In genomic region chr12:68609955-68610434, GRCh38 we compare ENCODE assay signal across 8 cellular contexts. TPM values are rescaled to one million over a fixed set of nuclear protein-coding genes. Genes with fewer than 3 reads are reported as not detected.
DNase-seq lines count a peak whose midpoint lies in the region; ATAC-seq and TF ChIP-seq lines count a peak whose summit lies in the region.

No MANE protein-coding gene starts in this region.

- H3K4me1 Mint-ChIP-seq in activated B cell treated with CpG ODN at 0.5 μM for 24 hours, result peaks cover 43% of the 10 kb centered on the region
- H3K4me1 Mint-ChIP-seq in glutamatergic neuron (ENCODE audit: low read depth, unreplicated experiment), result peaks cover 18% of the 10 kb centered on the region

- CTCF ChIA-PET in AG04449 (lab: Yijun Ruan, JAX), result interaction anchor here (0.8 to 2.8 kb wide), 4 partner anchors 12 to 260 kb away, joined by 3 to 8 read pairs (median 4); no protein-coding TSS in a partner anchor
- CTCF ChIA-PET in HEK293T (lab: Yijun Ruan, JAX), result no interaction called here
- CTCF ChIA-PET in activated B cell treated with CpG ODN at 0.5 μM for 24 hours (lab: Charles Lee), result interaction anchor here (1.7 kb wide), 1 partner anchor 251 kb away, joined by 11 read pairs; no protein-coding TSS in a partner anchor

- H3K4me1 ChIP-seq in gastrocnemius medialis, result peaks cover 29 to 34% of the 10 kb centered on the region in 2 donors

- DNase-seq in AG04449 (ENCODE audit: low read depth, low spot score), result no peak
- no peak for DNase-seq in HEK293T (ENCODE audit: extremely low spot score)
- DNase-seq in activated B cell treated with CpG ODN at 0.5 μM for 24 hours, result no peak
- no peak for DNase-seq in glutamatergic neuron
- peak in 1 of 2 donors; percentile 31 for DNase-seq in gastrocnemius medialis
- no peak for DNase-seq in activated gamma-delta T cell treated with Interleukin-2 at 50 U/mL for 16 hours
- DNase-seq in T-helper 9 cell, result no peak

- no peaks in the 10 kb centered on the region for H3K9me3 Mint-ChIP-seq in activated B cell treated with CpG ODN at 0.5 μM for 24 hours
- H3K9me3 Mint-ChIP-seq in glutamatergic neuron (ENCODE audit: unreplicated experiment), result peaks cover 11% of the 10 kb centered on the region

- no peaks in the 10 kb centered on the region for H3K27me3 ChIP-seq in gastrocnemius medialis

- intact Hi-C loops in activated B cell treated with CpG ODN at 0.5 μM for 24 hours (cut with micrococcal nuclease) (loop anchor here (1.0 to 5.0 kb wide), 12 partner anchors 23 to 1341 kb away; partner anchors contain the start of genes CAND1, CCT2, MDM1 and MDM2), gastrocnemius medialis (cut with DNase I; ENCODE audit: low total_unique reads) (loop anchor here (1.0 to 5.0 kb wide), 7 partner anchors 77 to 1341 kb away; partner anchors contain the start of genes CAND1, MDM1, MDM2 and SLC35E3)

- TF ChIP-seq CTCF in AG04449 (IDR thresholded peaks at IDR 0.05; ENCODE audit: insufficient read depth, low read length, missing control alignments), result no peak
- TF ChIP-seq CTCF in activated B cell treated with CpG ODN at 0.5 μM for 24 hours (IDR thresholded peaks at IDR 0.05), result no peak
- TF ChIP-seq CTCF in glutamatergic neuron (IDR thresholded peaks at IDR 0.05; ENCODE audit: partially characterized antibody, unreplicated experiment), result no peak
- TF ChIP-seq CTCF in gastrocnemius medialis (IDR thresholded peaks at IDR 0.05 in 4 of 5, conservative IDR thresholded peaks at IDR 0.05 in 1 of 5), result no peak

- H3K36me3 Mint-ChIP-seq in activated B cell treated with CpG ODN at 0.5 μM for 24 hours (ENCODE audit: low read depth) (peaks cover 28% of the 10 kb centered on the region), glutamatergic neuron (ENCODE audit: unreplicated experiment) (no peaks in the 10 kb centered on the region)

- peak overlapping the region; percentile 97 to 99 (median 98) for H3K27ac ChIP-seq in gastrocnemius medialis

- H3K36me3 ChIP-seq in gastrocnemius medialis, result no peaks in the 10 kb centered on the region

- no peaks in the 10 kb centered on the region for H3K9me3 ChIP-seq in gastrocnemius medialis

- H3K27ac Mint-ChIP-seq in activated B cell treated with CpG ODN at 0.5 μM for 24 hours (peak overlapping the region; percentile 99), glutamatergic neuron (ENCODE audit: unreplicated experiment) (peak overlapping the region; percentile 91)

- TF ChIP-seq POLR2A in gastrocnemius medialis (IDR thresholded peaks at IDR 0.05), result no peak

- ATAC-seq in activated B cell treated with CpG ODN at 0.5 μM for 24 hours (ENCODE audit: low read depth), result no peak
- ATAC-seq in gastrocnemius medialis, result peak in 1 of 2 donors; percentile 5
- ATAC-seq in HG03442 (IDR thresholded peaks at IDR 0.05; ENCODE audit: unreplicated experiment), result no peak

- POLR2A ChIA-PET in AG04449 (lab: Yijun Ruan, JAX), result interaction anchor here (0.8 to 1.2 kb wide), 5 partner anchors 9 to 245 kb away, joined by 3 to 4 read pairs (median 3); no protein-coding TSS in a partner anchor
- POLR2A ChIA-PET in HEK293T (lab: Yijun Ruan, JAX), result interaction anchor here (0.7 to 2.0 kb wide), 12 partner anchors 12 to 254 kb away, joined by 3 to 10 read pairs (median 4); partner anchors contain the start of genes NUP107 and SLC35E3
- POLR2A ChIA-PET in activated B cell treated with CpG ODN at 0.5 μM for 24 hours (lab: Charles Lee), result interaction anchor here (0.5 to 3.7 kb wide), 30 partner anchors 8 to 632 kb away, joined by 3 to 35 read pairs (median 6); partner anchors contain the start of genes MDM1, MDM2, NUP107 and SLC35E3

- in situ Hi-C loops in gastrocnemius medialis (cut with MboI; ENCODE audit: low sequenced_read_pairs in 4 of 4), result loop anchor here in 1 of 4 donors (10.0 kb wide), 1 partner anchor 245 kb away; no protein-coding TSS in a partner anchor

- H3K27me3 Mint-ChIP-seq in activated B cell treated with CpG ODN at 0.5 μM for 24 hours (no peaks in the 10 kb centered on the region), glutamatergic neuron (ENCODE audit: unreplicated experiment) (peaks cover 10% of the 10 kb centered on the region)

- peak overlapping the region; percentile 94 for H3K4me3 Mint-ChIP-seq in activated B cell treated with CpG ODN at 0.5 μM for 24 hours
- peak overlapping the region; percentile 94 for H3K4me3 Mint-ChIP-seq in glutamatergic neuron (ENCODE audit: unreplicated experiment)

- H3K4me3 ChIP-seq in AG04449 (ENCODE audit: low read depth, low read length) (peak overlapping the region; percentile 63), gastrocnemius medialis (peak overlapping the region; percentile 70 to 99 (median 88))

TF ChIP-seq in HEK293T, 16 proteins besides CTCF, POLR2A, EP300 and RAD21:
- TF ChIP-seq L3MBTL2 (conservative IDR thresholded peaks at IDR 0.05) (peak; percentile 92), FOXA1 (IDR thresholded peaks at IDR 0.05) (no peak)
TF ChIP-seq in HEK293T: peak in this region for 1.

RNA-seq across cellular contexts. Expression of gene RAP1B, which starts 0.7 kb away (rescaled TPM):
- total RNA-seq in activated B cell treated with CpG ODN at 0.5 μM for 24 hours (136 and 142 TPM in 2 replicates), glutamatergic neuron (ENCODE audit: unreplicated experiment) (68.2 TPM), gastrocnemius medialis (10 to 100 TPM; 58.4 to 93.8 (median 71.9) TPM)
